8 cellular contexts compared by ENCODE assay signal in genomic region chr9:135992486-135993408, GRCh38. TPM values are rescaled to one million over a fixed set of nuclear protein-coding genes. Genes with fewer than 3 reads are reported as not detected.
DNase-seq lines count a peak whose midpoint lies in the region; ATAC-seq and TF ChIP-seq lines count a peak whose summit lies in the region.

No MANE protein-coding gene starts in this region.

- H3K9ac ChIP-seq in NT2/D1 (ENCODE audit: insufficient read length, low read depth), result peak overlapping the region; percentile 87

- H3K4me1 Mint-ChIP-seq in neural crest cell, result peaks cover 15% of the 10 kb centered on the region

- TF ChIP-seq CTCF in foreskin keratinocyte (conservative IDR thresholded peaks at IDR 0.05), result peak; percentile 3
- TF ChIP-seq CTCF in neural crest cell (conservative IDR thresholded peaks at IDR 0.05), result no peak

- no peaks in the 10 kb centered on the region for H3K36me3 ChIP-seq in H7 (replicated peaks; ENCODE audit: control insufficient read depth, insufficient read depth, low read length)
- no peaks in the 10 kb centered on the region for H3K36me3 ChIP-seq in NT2/D1 (ENCODE audit: insufficient read depth, insufficient read length, low read length)
- H3K36me3 ChIP-seq in aorta (ENCODE audit: control insufficient read depth in 1 of 2, insufficient read depth in 2 of 2, low read length in 1 of 2), result no peaks in the 10 kb centered on the region

- no peaks in the 10 kb centered on the region for H3K27me3 Mint-ChIP-seq in neural crest cell (ENCODE audit: low read depth)

- no peaks in the 10 kb centered on the region for H3K9me3 Mint-ChIP-seq in neural crest cell

- H3K27ac Mint-ChIP-seq in neural crest cell (ENCODE audit: unreplicated experiment), result peak overlapping the region; percentile 75

- intact Hi-C loops in aorta (cut with DNase I), result loop anchor here in 1 of 2 donors (2.0 kb wide), 1 partner anchor 98 kb away; no protein-coding TSS in a partner anchor

- H3K9me3 ChIP-seq in NT2/D1 (ENCODE audit: insufficient read depth, low read length) (no peaks in the 10 kb centered on the region), aorta (ENCODE audit: control insufficient read depth, low read length) (no peaks in the 10 kb centered on the region)

- ATAC-seq in foreskin keratinocyte (peak; percentile 54), aorta (ENCODE audit: low FRiP score) (peak; percentile 84), HG03432 (IDR thresholded peaks at IDR 0.05; ENCODE audit: unreplicated experiment) (no peak)

- H3K4me3 ChIP-seq in H7 (ENCODE audit: insufficient read depth, low read depth, low read length), result peak overlapping the region; percentile 15; the same call in 1 of the 2 replicates
- H3K4me3 ChIP-seq in NT2/D1 (ENCODE audit: insufficient read length, low read depth), result peak overlapping the region; percentile 33
- H3K4me3 ChIP-seq in aorta (ENCODE audit: low read length in 2 of 2), result no peak overlapping the region

- 7 to 10% methylated on average over 26 to 32 of the region's 32 CpGs for WGBS in aorta, 2 donors

- no peaks in the 10 kb centered on the region for H3K36me3 Mint-ChIP-seq in neural crest cell (ENCODE audit: low read depth)

- peak overlapping the region; percentile 76 for H3K4me3 Mint-ChIP-seq in neural crest cell

- no peak overlapping the region for H3K27ac ChIP-seq in foreskin keratinocyte
- no peak overlapping the region for H3K27ac ChIP-seq in aorta (ENCODE audit: low read depth in 1 of 2, low read length in 2 of 2)

- H3K27me3 ChIP-seq in H7 (ENCODE audit: control insufficient read depth, insufficient read depth, low read length) (no peaks in the 10 kb centered on the region), NT2/D1 (ENCODE audit: insufficient read depth, insufficient read length) (no peaks in the 10 kb centered on the region), foreskin keratinocyte (peaks cover 35% of the 10 kb centered on the region), aorta (ENCODE audit: control insufficient read depth in 1 of 2, insufficient read depth in 2 of 2, low read length in 1 of 2) (no peaks in the 10 kb centered on the region)

- DNase-seq in AG08395 (ENCODE audit: low spot score), result peak; percentile 72
- DNase-seq in H7, result peak; percentile 94
- peak; percentile 64 for DNase-seq in NT2/D1 (ENCODE audit: low read depth, low spot score)
- DNase-seq in activated naive CD4-positive, alpha-beta T cell treated with Interleukin-2 at 50 U/mL for 16 hours, result peak; percentile 40
- peak in 1 of 2 donors; percentile 14 for DNase-seq in foreskin keratinocyte
- DNase-seq in neural crest cell (ENCODE audit: low read depth, low spot score), result peak; percentile 63
- DNase-seq in aorta, result peak; percentile 91 to 92

- H3K4me1 ChIP-seq in NT2/D1 (ENCODE audit: insufficient read depth, insufficient read length) (peaks cover 39% of the 10 kb centered on the region), foreskin keratinocyte (peaks cover 5% of the 10 kb centered on the region), aorta (ENCODE audit: control insufficient read depth in 1 of 2, insufficient read depth in 2 of 2, low read length in 2 of 2) (no peaks in the 10 kb centered on the region)

RNA-seq across cellular contexts. Expression of gene UBAC1, which starts 31.6 kb away (rescaled TPM):
- total RNA-seq in H7 (2014; rRNA removed; shearing (Covaris generic)), result 74.6 and 77.0 TPM in 2 replicates
- total RNA-seq in foreskin keratinocyte, result 58.0 and 58.8 TPM in 2 replicates
- polyA plus RNA-seq in foreskin keratinocyte, result 56.9 and 58.6 TPM in 2 replicates
- total RNA-seq in neural crest cell, result 49.3 and 51.9 TPM in 2 replicates
- 10 to 100 TPM; 24.1 to 38.0 TPM for total RNA-seq in aorta
- 10 to 100 TPM; 36.9 to 49.9 TPM for polyA plus RNA-seq in aorta

Comparison
In these comparisons a context has a peak if more than half of its experiments do, and no peak if none do; other contexts are left out.
1. H3K4me3 ChIP-seq: peak in H7 (single experiment) and NT2/D1 (single experiment); none in aorta (0 of 2).